ENCODE assay signal across 1 cellular context in genomic region chr11:123206671-123207421, GRCh38.
TF ChIP-seq lines count a peak whose summit lies in the region.

No MANE protein-coding gene starts in this region.

TF ChIP-seq in WTC11, 78 proteins besides CTCF, POLR2A, EP300 and RAD21 (continued from another document):
- TF ChIP-seq ERG (CRISPR knock-in tag; IDR thresholded peaks at IDR 0.05) = no peak
- no peak for TF ChIP-seq ZNF425 (CRISPR knock-in tag; conservative IDR thresholded peaks at IDR 0.05)
- no peak for TF ChIP-seq TEAD1 (CRISPR knock-in tag; IDR thresholded peaks at IDR 0.05)
TF ChIP-seq in WTC11: peak in this region for 0.
